In the genomic region with DNA sequence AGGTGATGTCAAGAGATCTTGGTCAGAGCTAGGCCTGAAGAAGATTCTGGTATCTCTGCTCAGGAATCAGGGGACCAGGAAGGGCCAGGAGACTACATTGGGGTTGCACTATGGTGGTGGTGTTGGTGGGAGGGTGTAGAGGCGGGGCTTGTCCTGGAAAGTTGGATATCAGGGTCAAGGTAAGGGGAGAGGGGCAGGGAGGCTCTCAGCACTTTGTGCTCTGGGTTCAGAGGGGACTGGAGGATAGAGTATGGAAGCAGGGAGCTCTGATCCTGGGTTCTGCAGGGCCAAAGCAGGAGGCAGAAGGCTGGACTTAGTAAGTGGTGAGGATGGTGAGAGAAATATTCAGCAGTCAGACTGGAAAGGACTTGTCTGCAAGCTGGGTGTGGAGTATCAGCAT, we compare ENCODE assay signal across 1 cellular context.
TF ChIP-seq lines count a peak whose summit lies in the region.

No MANE protein-coding gene starts in this region.

TF ChIP-seq in WTC11, 78 proteins besides CTCF, POLR2A, EP300 and RAD21 (continued from another document):
- TF ChIP-seq, protein P1, sequence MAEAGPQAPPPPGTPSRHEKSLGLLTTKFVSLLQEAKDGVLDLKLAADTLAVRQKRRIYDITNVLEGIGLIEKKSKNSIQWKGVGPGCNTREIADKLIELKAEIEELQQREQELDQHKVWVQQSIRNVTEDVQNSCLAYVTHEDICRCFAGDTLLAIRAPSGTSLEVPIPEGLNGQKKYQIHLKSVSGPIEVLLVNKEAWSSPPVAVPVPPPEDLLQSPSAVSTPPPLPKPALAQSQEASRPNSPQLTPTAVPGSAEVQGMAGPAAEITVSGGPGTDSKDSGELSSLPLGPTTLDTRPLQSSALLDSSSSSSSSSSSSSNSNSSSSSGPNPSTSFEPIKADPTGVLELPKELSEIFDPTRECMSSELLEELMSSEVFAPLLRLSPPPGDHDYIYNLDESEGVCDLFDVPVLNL (CRISPR knock-in tag; IDR thresholded peaks at IDR 0.05; ENCODE audit: borderline replicate concordance, low read depth), result no peak
- TF ChIP-seq KAT7 (CRISPR knock-in tag; IDR thresholded peaks at IDR 0.05; ENCODE audit: borderline replicate concordance), result no peak
TF ChIP-seq in WTC11: peak in this region for 0.
